ENCODE assay signal across 26 cellular contexts in the genomic region with DNA sequence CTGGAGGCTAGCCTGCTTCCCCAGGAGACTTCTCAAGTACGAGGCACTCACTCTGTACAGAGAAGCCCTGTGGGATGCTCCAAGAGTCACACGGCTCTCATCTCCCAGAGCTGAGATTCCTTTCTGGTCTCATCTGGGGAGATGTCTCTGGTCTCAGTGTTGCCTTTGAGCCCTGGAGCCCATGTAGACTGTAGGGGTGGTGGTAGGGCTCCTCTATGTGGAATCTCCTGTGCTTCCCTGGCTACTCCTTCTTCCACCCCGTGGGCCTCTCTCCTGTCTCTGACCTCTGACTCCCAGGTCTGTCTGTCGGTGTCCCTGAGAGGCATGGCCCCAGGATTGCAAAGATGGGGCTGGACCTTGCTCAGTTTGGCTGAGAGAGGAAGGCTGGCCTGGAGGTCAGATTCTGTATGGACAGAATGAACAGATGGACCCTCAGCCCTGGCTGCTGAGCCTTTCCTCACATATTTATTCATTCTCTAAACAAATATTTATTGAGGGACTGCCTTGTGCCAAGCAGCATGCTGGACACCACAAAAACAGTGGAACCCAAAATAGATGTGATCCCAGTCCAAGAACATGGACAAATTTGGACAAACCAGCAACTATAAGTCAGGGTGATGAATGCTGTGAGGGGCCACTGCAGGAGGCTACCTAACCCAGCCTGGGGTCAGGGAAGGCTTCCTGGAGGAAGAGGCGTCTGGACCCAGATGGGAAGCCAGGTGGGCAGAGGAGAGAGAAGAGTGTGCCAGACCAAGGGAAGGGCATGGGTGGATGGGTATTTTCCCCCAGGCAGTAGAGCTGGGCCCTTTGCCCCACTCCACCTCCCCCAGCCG. TPM values are rescaled to one million over a fixed set of nuclear protein-coding genes. Genes with fewer than 3 reads are reported as not detected.
"Had no signal": no experiment of that assay in that cellular context is flagged by ENCODE, and none has a peak within 500 bp of the region (broad histone marks: within the 10 kb centered on the region; RNA-seq: fewer than 3 reads in every experiment).

No MANE protein-coding gene starts in this region.

- H3K4me3 ChIP-seq: adrenal gland, ascending aorta, colonic mucosa, esophagus muscularis mucosa, ovary, psoas muscle, right atrium auricular region, suprapubic skin, vagina had no signal

- H3K4me3 Mint-ChIP-seq: activated naive CD8-positive, alpha-beta T cell; natural killer cell; stimulated activated effector memory CD8-positive, alpha-beta T cell treated with anti-CD3 and anti-CD28 coated beads, Interleukin-12 subunit alpha, Interleukin-12 subunit beta, amount 100 ng/mL, for 72 hours; stimulated activated naive CD8-positive, alpha-beta T cell treated with anti-CD3 and anti-CD28 coated beads, Interleukin-15, amount 100 ng/mL, for 72 hours had no signal

- ATAC-seq: left ventricle myocardium superior; natural killer cell; psoas muscle; stimulated activated effector memory CD8-positive, alpha-beta T cell treated with anti-CD3 and anti-CD28 coated beads, Interleukin-12 subunit alpha, Interleukin-12 subunit beta, amount 100 ng/mL, for 72 hours; stimulated activated naive CD8-positive, alpha-beta T cell treated with anti-CD3 and anti-CD28 coated beads, Interleukin-15, amount 100 ng/mL, for 72 hours had no signal

- H3K27ac Mint-ChIP-seq: activated naive CD8-positive, alpha-beta T cell; natural killer cell; stimulated activated effector memory CD8-positive, alpha-beta T cell treated with anti-CD3 and anti-CD28 coated beads, Interleukin-12 subunit alpha, Interleukin-12 subunit beta, amount 100 ng/mL, for 72 hours; stimulated activated naive CD8-positive, alpha-beta T cell treated with anti-CD3 and anti-CD28 coated beads, Interleukin-15, amount 100 ng/mL, for 72 hours had no signal

- H3K27me3 Mint-ChIP-seq: activated naive CD8-positive, alpha-beta T cell; stimulated activated naive CD8-positive, alpha-beta T cell treated with anti-CD3 and anti-CD28 coated beads, Interleukin-15, amount 100 ng/mL, for 72 hours had no signal

- H3K4me1 ChIP-seq: adrenal gland, ascending aorta, colonic mucosa, psoas muscle, right atrium auricular region had no signal

- FAIRE-seq: frontal cortex, small intestine had no signal

- H3K27me3 ChIP-seq: adrenal gland, ascending aorta, brain microvascular endothelial cell, colonic mucosa, esophagus muscularis mucosa, neutrophil, ovary, right atrium auricular region, suprapubic skin, vagina had no signal

- H3K9me3 Mint-ChIP-seq: natural killer cell; stimulated activated effector memory CD8-positive, alpha-beta T cell treated with anti-CD3 and anti-CD28 coated beads, Interleukin-12 subunit alpha, Interleukin-12 subunit beta, amount 100 ng/mL, for 72 hours; stimulated activated naive CD8-positive, alpha-beta T cell treated with anti-CD3 and anti-CD28 coated beads, Interleukin-15, amount 100 ng/mL, for 72 hours had no signal

- H3K9me3 ChIP-seq: adrenal gland, ascending aorta, colonic mucosa, esophagus muscularis mucosa, neutrophil, ovary, psoas muscle, right atrium auricular region, suprapubic skin, vagina had no signal

- H3K36me3 Mint-ChIP-seq: activated naive CD8-positive, alpha-beta T cell; natural killer cell; stimulated activated effector memory CD8-positive, alpha-beta T cell treated with anti-CD3 and anti-CD28 coated beads, Interleukin-12 subunit alpha, Interleukin-12 subunit beta, amount 100 ng/mL, for 72 hours had no signal

- H3K36me3 ChIP-seq: adrenal gland, ascending aorta, brain microvascular endothelial cell, colonic mucosa, ovary, right atrium auricular region, suprapubic skin, vagina had no signal

- H3K27ac ChIP-seq: adrenal gland, ascending aorta, brain microvascular endothelial cell, colonic mucosa, esophagus muscularis mucosa, neutrophil, ovary, psoas muscle, right atrium auricular region, suprapubic skin, vagina had no signal

- DNase-seq: activated gamma-delta T cell treated with Interleukin-2 at 50 U/mL for 16 hours; activated T-cell treated with anti-CD3 and anti-CD28 coated beads, Interleukin-2, amount 50 U/mL, for 1 hour; adrenal gland; brain microvascular endothelial cell; central memory CD4-positive, alpha-beta T cell; colonic mucosa; glutamatergic neuron; hippocampal formation; left ventricle myocardium superior; midbrain; natural killer cell; ovary; psoas muscle; small intestine; stimulated activated CD4-positive, alpha-beta T cell treated with anti-CD3 and anti-CD28 coated beads, Interleukin-2, amount 100 ng/mL, for 24 hours; stimulated activated naive CD8-positive, alpha-beta T cell treated with anti-CD3 and anti-CD28 coated beads, Interleukin-15, amount 100 ng/mL, for 72 hours; trophoblast cell had no signal

RNA-seq across cellular contexts. Expression of a gene that starts 2.5 kb away (rescaled TPM):
- total RNA-seq: frontal cortex, natural killer cell, psoas muscle had no signal

RNA-seq across cellular contexts. Expression of a gene that starts 21.4 kb away (rescaled TPM):
- total RNA-seq: frontal cortex, natural killer cell had no signal

RNA-seq across cellular contexts. Expression of a gene that starts 26.1 kb away (rescaled TPM):
- total RNA-seq: colonic mucosa, esophagus muscularis mucosa, left ventricle myocardium superior, natural killer cell, right atrium auricular region, vagina had no signal
